ENCODE assay signal across 17 cellular contexts in the genomic region with DNA sequence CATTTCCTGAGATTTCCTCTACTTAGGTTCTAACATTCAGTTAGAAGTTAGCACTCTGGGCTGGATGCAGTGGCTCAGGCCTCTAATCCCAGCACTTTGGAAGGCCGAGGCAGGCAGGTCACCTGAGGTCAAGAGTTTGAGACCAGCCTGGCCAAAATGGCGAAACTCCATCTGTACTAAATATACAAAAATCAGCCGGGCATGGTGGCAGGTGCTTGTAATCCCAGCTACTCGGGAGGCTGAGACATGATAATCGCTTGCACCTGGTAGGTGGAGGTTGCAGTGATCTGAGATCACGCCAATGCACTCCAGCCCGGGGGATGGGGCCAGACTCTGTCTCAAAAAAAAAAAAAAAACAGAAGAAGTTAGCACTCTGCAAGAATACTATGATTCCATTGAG.
DNase-seq lines count a peak whose midpoint lies in the region; ATAC-seq and TF ChIP-seq lines count a peak whose summit lies in the region.
"Had no signal": no experiment of that assay in that cellular context is flagged by ENCODE, and none has a peak within 500 bp of the region (broad histone marks: within the 10 kb centered on the region; RNA-seq: fewer than 3 reads in every experiment).

No MANE protein-coding gene starts in this region.

- CTCF ChIA-PET in PC-3 (lab: Charles Lee): no interaction called here

- no peak overlapping the region for H3K4me3 ChIP-seq in PC-3 (ENCODE audit: low read length)
- H3K4me3 ChIP-seq: A549, BLaER1, GM23338 had no signal

- no peaks in the 10 kb centered on the region for H3K79me2 ChIP-seq in PC-3 (ENCODE audit: low read length)

- H2AFZ ChIP-seq in PC-3 (ENCODE audit: low read length): no peak overlapping the region
- H2AFZ ChIP-seq: GM23338 had no signal

- no TSS peak for BruUV-seq in PC-3 (replicated peaks; lab: Mats Ljungman, UMichigan)

- intact Hi-C loops in left cardiac atrium (cut with DNase I): no loop called here
- intact Hi-C loops in PC-3 (cut with micrococcal nuclease): no loop called here

- ATAC-seq in left cardiac atrium (no peak), PC-3 (no peak)
- ATAC-seq: A549; CD8-positive, alpha-beta T cell; GM23338 had no signal

- DNase-seq in NCI-H2196 (lab: John Stamatoyannopoulos, UW; ENCODE audit: unreplicated experiment) (peak; percentile 9), NCI-H2196 treated with DMSO at 0.1 percent for 48 hours (lab: John Stamatoyannopoulos, UW; ENCODE audit: unreplicated experiment) (no peak), DMS53 (lab: John Stamatoyannopoulos, UW) (peak; percentile 81), NCI-H146 treated with DMSO at 0.1 percent for 48 hours (lab: John Stamatoyannopoulos, UW; ENCODE audit: unreplicated experiment) (peak; percentile 27), SHP77 (lab: John Stamatoyannopoulos, UW) (peak; percentile 46 to 72), left cardiac atrium (no peak), CD1c-positive myeloid dendritic cell (ENCODE audit: extremely low spot score) (no peak), PC-3 (no peak)
- DNase-seq: AML-193; Calu3; CD8-positive, alpha-beta T cell; HCEC 1CT had no signal

- H3K36me3 ChIP-seq in PC-3 (ENCODE audit: low read depth, low read length): no peaks in the 10 kb centered on the region
- H3K36me3 ChIP-seq: BLaER1 had no signal

- POLR2A ChIA-PET in PC-3 (lab: Charles Lee; ENCODE audit: unreplicated experiment): no interaction called here

- H3K27me3 ChIP-seq in PC-3 (ENCODE audit: low read length): no peaks in the 10 kb centered on the region
- H3K27me3 ChIP-seq: BLaER1 had no signal

- no peak overlapping the region for H3K4me2 ChIP-seq in PC-3 (ENCODE audit: low read length)
- H3K4me2 ChIP-seq: A549, GM23338 had no signal

- no peaks in the 10 kb centered on the region for H4K20me1 ChIP-seq in PC-3 (ENCODE audit: low read length)
- H4K20me1 ChIP-seq: BLaER1 had no signal

- H3K9me3 ChIP-seq in PC-3 (ENCODE audit: low read length): no peaks in the 10 kb centered on the region

- H3K9ac ChIP-seq in PC-3 (ENCODE audit: low read length): no peak overlapping the region
- H3K9ac ChIP-seq: BLaER1 had no signal

- TF ChIP-seq CTCF in PC-3 (conservative IDR thresholded peaks at IDR 0.05; ENCODE audit: low read depth, low read length): no peak

- H3K4me1 ChIP-seq in PC-3 (ENCODE audit: insufficient read depth, low read length): no peaks in the 10 kb centered on the region
- H3K4me1 ChIP-seq: A549 had no signal

- no peaks in the 10 kb centered on the region for H3K9me2 ChIP-seq in PC-3 (replicated peaks; ENCODE audit: low read length)

- no peaks in the 10 kb centered on the region for H3F3A ChIP-seq in PC-3 (ENCODE audit: low read length, unreplicated experiment)

- H3K27ac ChIP-seq in PC-3 (ENCODE audit: low read length): no peak overlapping the region
- H3K27ac ChIP-seq: 22Rv1, A549, BLaER1, HL-60 had no signal

Comparison
In these comparisons a context has a peak if more than half of its experiments do, and no peak if none do; other contexts are left out.
1. DNase-seq: peak in NCI-H2196 (single experiment), DMS53 (single experiment), NCI-H146 treated with DMSO at 0.1 percent for 48 hours (single experiment) and SHP77 (2 of 2); none in NCI-H2196 treated with DMSO at 0.1 percent for 48 hours (single experiment), left cardiac atrium (single experiment), CD1c-positive myeloid dendritic cell (single experiment) and PC-3 (single experiment).